Comparison of ENCODE assay signal across 1 cellular context in genomic region chr3:48847053-48847585, GRCh38.
TF ChIP-seq lines count a peak whose summit lies in the region.

No MANE protein-coding gene starts in this region.

TF ChIP-seq in HEK293, 187 proteins besides CTCF, POLR2A, EP300 and RAD21 (continued from another document):
- TF ChIP-seq ZNF600 (tag by site-specific recombination; IDR thresholded peaks at IDR 0.05) = peak; percentile 91
- 0 out of 2 replicates have a peak, but pooled peaks have one; percentile 34 for TF ChIP-seq KLF17 (tag by site-specific recombination; IDR thresholded peaks at IDR 0.05)
- TF ChIP-seq MEIS1 (CRISPR knock-in tag; IDR thresholded peaks at IDR 0.05; ENCODE audit: borderline replicate concordance) = no peak
- TF ChIP-seq MYNN (tag by site-specific recombination; IDR thresholded peaks at IDR 0.05; ENCODE audit: borderline replicate concordance) = no peak
- TF ChIP-seq ZNF335 (tag by site-specific recombination; conservative IDR thresholded peaks at IDR 0.05) = peak; percentile 49
- TF ChIP-seq ZNF37A (tag by site-specific recombination; IDR thresholded peaks at IDR 0.05) = no peak
- no peak for TF ChIP-seq TRIM28 (IDR thresholded peaks at IDR 0.05; ENCODE audit: borderline replicate concordance, low read length)
- TF ChIP-seq GLI4 (tag by site-specific recombination; IDR thresholded peaks at IDR 0.05) = no peak
- TF ChIP-seq SP3 (tag by site-specific recombination; IDR thresholded peaks at IDR 0.05) = peak; percentile 48
- TF ChIP-seq ZSCAN18 (tag by site-specific recombination; IDR thresholded peaks at IDR 0.05) = no peak
- no peak for TF ChIP-seq ZNF664 (tag by site-specific recombination; IDR thresholded peaks at IDR 0.05)
- peak; percentile 96 for TF ChIP-seq ZBTB17 (tag by site-specific recombination; IDR thresholded peaks at IDR 0.05)
- TF ChIP-seq KLF8 (tag by site-specific recombination; IDR thresholded peaks at IDR 0.05) = peak; percentile 52; the same call in 1 of the 2 replicates
- TF ChIP-seq ZBTB20 (tag by site-specific recombination; IDR thresholded peaks at IDR 0.05) = peak; percentile 88
- peak; percentile 68 for TF ChIP-seq PRDM10 (tag by site-specific recombination; IDR thresholded peaks at IDR 0.05)
- TF ChIP-seq ZNF223 (tag by site-specific recombination; IDR thresholded peaks at IDR 0.05) = peak; percentile 73; the same call in 1 of the 2 replicates
- peak; percentile 33; the same call in 1 of the 2 replicates for TF ChIP-seq ZNF692 (tag by site-specific recombination; IDR thresholded peaks at IDR 0.05)
- no peak for TF ChIP-seq ZNF426 (tag by site-specific recombination; IDR thresholded peaks at IDR 0.05)
- peak; percentile 42; the same call in 1 of the 2 replicates for TF ChIP-seq ZBTB10 (tag by site-specific recombination; IDR thresholded peaks at IDR 0.05)
- peak; percentile 27; the same call in 1 of the 2 replicates for TF ChIP-seq ZNF398 (tag by site-specific recombination; IDR thresholded peaks at IDR 0.05)
- peak; percentile 66 for TF ChIP-seq ZBTB6 (tag by site-specific recombination; IDR thresholded peaks at IDR 0.05)
- peak; percentile 57 for TF ChIP-seq SP7 (tag by site-specific recombination; IDR thresholded peaks at IDR 0.05)
- no peak for TF ChIP-seq BCL6B (tag by site-specific recombination; IDR thresholded peaks at IDR 0.05)
- no peak for TF ChIP-seq KLF16 (tag by site-specific recombination; IDR thresholded peaks at IDR 0.05)
- 0 out of 2 replicates have a peak, but pooled peaks have one; percentile 1 for TF ChIP-seq ZNF423 (tag by site-specific recombination; IDR thresholded peaks at IDR 0.05)
- peak; percentile 83 for TF ChIP-seq KLF9 (tag by site-specific recombination; IDR thresholded peaks at IDR 0.05; ENCODE audit: low read depth)
TF ChIP-seq in HEK293: peak in this region for 32.
